In genomic region chr3:51340311-51340829, GRCh38 we compare ENCODE assay signal across 8 cellular contexts. TPM values are rescaled to one million over a fixed set of nuclear protein-coding genes. Genes with fewer than 3 reads are reported as not detected.
DNase-seq lines count a peak whose midpoint lies in the region; ATAC-seq and TF ChIP-seq lines count a peak whose summit lies in the region.

No MANE protein-coding gene starts in this region.

- ATAC-seq in gastroesophageal sphincter = peak; percentile 93
- ATAC-seq in left lobe of liver = no peak
- ATAC-seq in HG03460 (IDR thresholded peaks at IDR 0.05; ENCODE audit: unreplicated experiment) = no peak

- H3K27ac ChIP-seq in gastroesophageal sphincter = peak overlapping the region; percentile 71 to 79 (median 75)

- no peaks in the 10 kb centered on the region for H3K27me3 ChIP-seq in gastroesophageal sphincter

- DNase-seq in GM04504 (ENCODE audit: low read depth) (peak; percentile 87), SW480 (ENCODE audit: low spot score) (peak; percentile 89), putamen (ENCODE audit: low spot score) (peak; percentile 38), left lobe of liver (ENCODE audit: low spot score) (no peak), cerebellum (ENCODE audit: low spot score) (no peak), globus pallidus (ENCODE audit: low spot score) (no peak)

- 13 to 25% methylated on average over 1 of the region's 2 CpGs for WGBS in gastroesophageal sphincter (ENCODE audit: low coverage in 1 of 2), 2 donors

- H3K4me1 ChIP-seq in gastroesophageal sphincter = peaks cover 3 to 21% (median 10%) of the 10 kb centered on the region in 3 donors

- no peak for TF ChIP-seq EP300 in gastroesophageal sphincter (IDR thresholded peaks at IDR 0.05)

- H3K4me3 ChIP-seq in gastroesophageal sphincter = no peak overlapping the region

- peaks cover 0 to 17% of the 10 kb centered on the region in 2 donors for H3K36me3 ChIP-seq in gastroesophageal sphincter

- H3K9me3 ChIP-seq in gastroesophageal sphincter = no peaks in the 10 kb centered on the region

- TF ChIP-seq POLR2A in gastroesophageal sphincter (IDR thresholded peaks at IDR 0.05) = no peak

- no peak for TF ChIP-seq CTCF in gastroesophageal sphincter (IDR thresholded peaks at IDR 0.05)

RNA-seq across cellular contexts. Expression of gene MANF, which starts 44.7 kb away (rescaled TPM):
- 10 to 100 TPM; 13.7 to 38.3 (median 22.8) TPM for total RNA-seq in gastroesophageal sphincter
- 80.9 TPM for total RNA-seq in left lobe of liver
- total RNA-seq in cerebellum = 19.3 TPM

RNA-seq across cellular contexts. Expression of gene RBM15B, which starts 50.7 kb away (rescaled TPM):
- total RNA-seq in gastroesophageal sphincter (10 to 100 TPM; 28.5 to 51.1 (median 32.7) TPM), left lobe of liver (10.3 TPM), cerebellum (30.5 TPM)

Comparison
In these comparisons a context has a peak if more than half of its experiments do, and no peak if none do; other contexts are left out.
1. DNase-seq: peak in GM04504 (single experiment), SW480 (single experiment) and putamen (single experiment); none in left lobe of liver (single experiment), cerebellum (single experiment) and globus pallidus (single experiment).